Comparison of ENCODE assay signal across 15 cellular contexts in genomic region chr20:50200482-50201104, GRCh38.
"Had no signal": no experiment of that assay in that cellular context is flagged by ENCODE, and none has a peak within 500 bp of the region (broad histone marks: within the 10 kb centered on the region; RNA-seq: fewer than 3 reads in every experiment).

No MANE protein-coding gene starts in this region.

- H3K36me3 ChIP-seq: thyroid gland, vagina had no signal

- H3K9me3 ChIP-seq: thyroid gland, vagina had no signal

- H3K27ac ChIP-seq: stomach, vagina had no signal

- H3K27me3 ChIP-seq: stomach, thyroid gland, vagina had no signal

- H3K4me3 ChIP-seq: lung, mucosa of descending colon, skin epidermis, stomach, thyroid gland, vagina had no signal

- DNase-seq: activated CD4-positive, alpha-beta T cell treated with anti-CD3 and anti-CD28 coated beads for 4 hours; activated CD8-positive, alpha-beta memory T cell treated with anti-CD3 and anti-CD28 coated beads, Interleukin-2, amount 50 U/mL, for 4 hours; activated CD8-positive, alpha-beta T cell treated with anti-CD3 and anti-CD28 coated beads for 36 hours; activated naive CD8-positive, alpha-beta T cell treated with anti-CD3 and anti-CD28 coated beads, Interleukin-2, amount 10 ng/mL, durations not matched to agents 7 days and 5 days; effector CD8-positive, alpha-beta T cell; kidney glomerular epithelial cell; mucosa of descending colon; natural killer cell; stimulated activated CD4-positive, alpha-beta T cell treated with anti-CD3 and anti-CD28 coated beads, Interleukin-4, amount 100 ng/mL, for 4 hours; stomach; T-helper 1 cell; thyroid gland had no signal

- ATAC-seq: activated CD8-positive, alpha-beta T cell treated with anti-CD3 and anti-CD28 coated beads for 36 hours; mucosa of descending colon; natural killer cell had no signal
